28 cellular contexts compared by ENCODE assay signal in genomic region chr3:11323827-11324226, GRCh38. TPM values are rescaled to one million over a fixed set of nuclear protein-coding genes. Genes with fewer than 3 reads are reported as not detected.
DNase-seq lines count a peak whose midpoint lies in the region; ATAC-seq and TF ChIP-seq lines count a peak whose summit lies in the region.
"Had no signal": no experiment of that assay in that cellular context is flagged by ENCODE, and none has a peak within 500 bp of the region (broad histone marks: within the 10 kb centered on the region; RNA-seq: fewer than 3 reads in every experiment).

No MANE protein-coding gene starts in this region.

- H3K36me3 ChIP-seq in adipocyte (ENCODE audit: control insufficient read depth, insufficient read depth, low read length, severe bottlenecking) (peaks cover 40% of the 10 kb centered on the region), esophagus muscularis mucosa (peaks cover 18 to 78% (median 48%) of the 10 kb centered on the region in 4 donors), thoracic aorta (peaks cover 26% of the 10 kb centered on the region), SK-N-SH (replicated peaks in 1 of 2; ENCODE audit: control insufficient read depth in 1 of 2, insufficient read depth in 2 of 2, low read length in 1 of 2) (peaks cover 31 to 53% of the 10 kb centered on the region in 2 experiments)

- H3K27ac ChIP-seq in esophagus muscularis mucosa (replicated peaks in 1 of 4) (peak overlapping the region; percentile 11 to 54 (median 33)), thoracic aorta (peak overlapping the region; percentile 51 to 70), SK-N-SH (ENCODE audit: low read depth in 2 of 2, low read length in 1 of 2) (no peak overlapping the region)
- H3K27ac ChIP-seq: body of pancreas, left ventricle myocardium inferior, parathyroid adenoma, PC-9, right lobe of liver had no signal

- DNase-seq in adipocyte (ENCODE audit: low read depth) (peak; percentile 35), esophagus muscularis mucosa (ENCODE audit: extremely low spot score) (no peak), inferior parietal cortex (ENCODE audit: extremely low spot score) (peak; percentile 52), thoracic aorta (ENCODE audit: low spot score) (no peak), NCI-H2029 treated with DMSO at 0.1 percent for 48 hours (lab: John Stamatoyannopoulos, UW) (no peak), SK-N-SH (no peak)
- DNase-seq in activated CD4-positive, alpha-beta memory T cell treated with anti-CD3 and anti-CD28 coated beads, Interleukin-2, amount 10 ng/mL, durations not matched to agents 7 days and 5 days: no peak
- DNase-seq: activated CD4-positive, alpha-beta T cell treated with anti-CD3 and anti-CD28 coated beads, Interleukin-2, amount 50 U/mL, for 1 hour; body of pancreas; effector memory CD4-positive, alpha-beta T cell; heart right ventricle; KBM-7; left ventricle myocardium inferior; MG63; NCI-H1417 treated with DMSO at 0.1 percent for 48 hours; NCI-H2107; PC-9; right lobe of liver; SHP77; stimulated activated naive CD4-positive, alpha-beta T cell treated with Interleukin-2 at 50 U/mL for 16 hours; T-helper 9 cell; transverse colon had no signal

- WGBS in esophagus muscularis mucosa: 63% methylated on average over 3 of the region's 3 CpGs
- WGBS in SK-N-SH (ENCODE audit: low lambda C conversion rate): 82% methylated on average over 3 of the region's 3 CpGs

- no peak for TF ChIP-seq POLR2A in esophagus muscularis mucosa (IDR thresholded peaks at IDR 0.05; ENCODE audit: low read depth)

- CTCF ChIA-PET in activated CD4-positive, alpha-beta memory T cell treated with anti-CD3 and anti-CD28 coated beads, Interleukin-2, amount 10 ng/mL, durations not matched to agents 7 days and 5 days (lab: Charles Lee): interaction anchor here (2.5 kb wide), 1 partner anchor 11 kb away, joined by 7 read pairs; no protein-coding TSS in a partner anchor
- CTCF ChIA-PET in SK-N-SH (lab: Yijun Ruan, JAX): interaction anchor here (1.1 to 5.8 kb wide), 2 partner anchors 11 to 264 kb away, joined by 4 to 38 read pairs; no protein-coding TSS in a partner anchor

- intact Hi-C loops in esophagus muscularis mucosa (cut with DNase I): loop anchor here (10.0 kb wide), 1 partner anchor 89 kb away; no protein-coding TSS in a partner anchor

- H3K9me3 ChIP-seq in adipocyte (ENCODE audit: control insufficient read depth, low read length): no peaks in the 10 kb centered on the region
- no peaks in the 10 kb centered on the region for H3K9me3 ChIP-seq in esophagus muscularis mucosa
- no peaks in the 10 kb centered on the region for H3K9me3 ChIP-seq in thoracic aorta
- no peaks in the 10 kb centered on the region for H3K9me3 ChIP-seq in SK-N-SH
- H3K9me3 ChIP-seq: body of pancreas, heart right ventricle, left ventricle myocardium inferior, MG63, right lobe of liver, transverse colon had no signal

- no peak for ATAC-seq in thoracic aorta (ENCODE audit: insufficient number of reproducible peaks, low FRiP score, low read depth)
- ATAC-seq in activated CD4-positive, CD25-positive, alpha-beta regulatory T cell treated with anti-CD3 and anti-CD28 coated beads, Interleukin-2, amount 50 U/mL, for 24 hours: no peak
- ATAC-seq: body of pancreas; heart right ventricle; natural killer cell treated with Interleukin-12 subunit alpha and Interleukin-12 subunit beta and Interleukin-15 and Interleukin-18, amount 100 ng/mL, for 72 hours; right lobe of liver had no signal

- H3K4me2 ChIP-seq in SK-N-SH: no peak overlapping the region
- H3K4me2 ChIP-seq: PC-9 had no signal

- H2AFZ ChIP-seq in SK-N-SH (ENCODE audit: low read depth): no peak overlapping the region
- H2AFZ ChIP-seq: parathyroid adenoma, PC-9 had no signal

- H3K9me3 Mint-ChIP-seq in activated CD4-positive, alpha-beta memory T cell treated with anti-CD3 and anti-CD28 coated beads, Interleukin-2, amount 10 ng/mL, durations not matched to agents 7 days and 5 days: no peaks in the 10 kb centered on the region
- H3K9me3 Mint-ChIP-seq: mesothelial cell of epicardium; natural killer cell treated with Interleukin-12 subunit alpha and Interleukin-12 subunit beta and Interleukin-15 and Interleukin-18, amount 100 ng/mL, for 72 hours had no signal

- no peak overlapping the region for H3K4me3 Mint-ChIP-seq in activated CD4-positive, alpha-beta memory T cell treated with anti-CD3 and anti-CD28 coated beads, Interleukin-2, amount 10 ng/mL, durations not matched to agents 7 days and 5 days
- H3K4me3 Mint-ChIP-seq: activated naive CD8-positive, alpha-beta T cell; B cell; mesothelial cell of epicardium; natural killer cell treated with Interleukin-12 subunit alpha and Interleukin-12 subunit beta and Interleukin-15 and Interleukin-18, amount 100 ng/mL, for 72 hours had no signal

- POLR2A ChIA-PET in activated CD4-positive, alpha-beta memory T cell treated with anti-CD3 and anti-CD28 coated beads, Interleukin-2, amount 10 ng/mL, durations not matched to agents 7 days and 5 days (lab: Charles Lee): no interaction called here
- POLR2A ChIA-PET in SK-N-SH (lab: Yijun Ruan, JAX): no interaction called here

- H3K4me1 Mint-ChIP-seq in activated CD4-positive, alpha-beta memory T cell treated with anti-CD3 and anti-CD28 coated beads, Interleukin-2, amount 10 ng/mL, durations not matched to agents 7 days and 5 days: no peaks in the 10 kb centered on the region
- H3K4me1 Mint-ChIP-seq: B cell, mesothelial cell of epicardium had no signal

- peaks cover 42% of the 10 kb centered on the region for H3K36me3 Mint-ChIP-seq in activated CD4-positive, alpha-beta memory T cell treated with anti-CD3 and anti-CD28 coated beads, Interleukin-2, amount 10 ng/mL, durations not matched to agents 7 days and 5 days (ENCODE audit: low read depth)

- TF ChIP-seq EP300 in esophagus muscularis mucosa (IDR thresholded peaks at IDR 0.05) (no peak), SK-N-SH (IDR thresholded peaks at IDR 0.05; ENCODE audit: borderline replicate concordance in 1 of 2, low read depth in 1 of 2, low read length in 1 of 2) (no peak)

- H3K27me3 Mint-ChIP-seq in activated CD4-positive, alpha-beta memory T cell treated with anti-CD3 and anti-CD28 coated beads, Interleukin-2, amount 10 ng/mL, durations not matched to agents 7 days and 5 days: no peaks in the 10 kb centered on the region
- H3K27me3 Mint-ChIP-seq: activated naive CD8-positive, alpha-beta T cell; B cell; natural killer cell treated with Interleukin-12 subunit alpha and Interleukin-12 subunit beta and Interleukin-15 and Interleukin-18, amount 100 ng/mL, for 72 hours had no signal

- H3K4me3 ChIP-seq in adipocyte (ENCODE audit: low read length) (peak overlapping the region; percentile 40), esophagus muscularis mucosa (no peak overlapping the region), thoracic aorta (peak overlapping the region; percentile 40), SK-N-SH (ENCODE audit: low read depth in 2 of 2, low read length in 1 of 2) (no peak overlapping the region)
- H3K4me3 ChIP-seq: body of pancreas, heart right ventricle, left ventricle myocardium inferior, MG63, PC-9, right lobe of liver, transverse colon had no signal

- no peak overlapping the region for H3K27ac Mint-ChIP-seq in activated CD4-positive, alpha-beta memory T cell treated with anti-CD3 and anti-CD28 coated beads, Interleukin-2, amount 10 ng/mL, durations not matched to agents 7 days and 5 days
- H3K27ac Mint-ChIP-seq: activated naive CD8-positive, alpha-beta T cell; B cell; mesothelial cell of epicardium; natural killer cell treated with Interleukin-12 subunit alpha and Interleukin-12 subunit beta and Interleukin-15 and Interleukin-18, amount 100 ng/mL, for 72 hours had no signal

- H3K27me3 ChIP-seq in adipocyte (replicated peaks; ENCODE audit: control insufficient read depth, insufficient read depth, low read length): no peaks in the 10 kb centered on the region
- H3K27me3 ChIP-seq in esophagus muscularis mucosa: no peaks in the 10 kb centered on the region
- no peaks in the 10 kb centered on the region for H3K27me3 ChIP-seq in thoracic aorta (replicated peaks; ENCODE audit: insufficient read depth)
- H3K27me3 ChIP-seq in SK-N-SH (ENCODE audit: insufficient read depth): no peaks in the 10 kb centered on the region
- H3K27me3 ChIP-seq: body of pancreas, heart right ventricle, MG63, right lobe of liver, transverse colon had no signal

- H3K79me2 ChIP-seq in SK-N-SH (ENCODE audit: insufficient read depth): no peaks in the 10 kb centered on the region
- H3K79me2 ChIP-seq: parathyroid adenoma had no signal

- no peaks in the 10 kb centered on the region for H3K9me2 ChIP-seq in SK-N-SH

- no peak for TF ChIP-seq RAD21 in SK-N-SH (IDR thresholded peaks at IDR 0.05; ENCODE audit: low read length)

- no peaks in the 10 kb centered on the region for H4K20me1 ChIP-seq in SK-N-SH (ENCODE audit: insufficient read depth)

- peaks cover 19% of the 10 kb centered on the region for H3K4me1 ChIP-seq in adipocyte (ENCODE audit: control insufficient read depth, insufficient read depth, low read length)
- H3K4me1 ChIP-seq in esophagus muscularis mucosa: peaks cover 0 to 18% (median 8%) of the 10 kb centered on the region in 4 donors
- H3K4me1 ChIP-seq in thoracic aorta (ENCODE audit: control insufficient read depth in 1 of 2, low read depth in 2 of 2): peaks cover 6 to 19% of the 10 kb centered on the region in 2 donors
- peaks cover 0 to 3% of the 10 kb centered on the region in 2 experiments; a peak in 1 of 4 replicates for H3K4me1 ChIP-seq in SK-N-SH (ENCODE audit: control insufficient read depth in 1 of 2, insufficient read depth in 2 of 2, low read depth in 1 of 2, low read length in 1 of 2)
- H3K4me1 ChIP-seq: body of pancreas, heart right ventricle, left ventricle myocardium inferior, parathyroid adenoma, right lobe of liver had no signal

- peaks cover 13% of the 10 kb centered on the region for H3F3A ChIP-seq in SK-N-SH (replicated peaks; ENCODE audit: insufficient read depth)

- no peak for TF ChIP-seq CTCF in esophagus muscularis mucosa (IDR thresholded peaks at IDR 0.05)
- TF ChIP-seq CTCF in thoracic aorta (IDR thresholded peaks at IDR 0.05): no peak
- TF ChIP-seq CTCF in SK-N-SH (IDR thresholded peaks at IDR 0.05): no peak

- H3K9ac ChIP-seq in adipocyte (ENCODE audit: low read length) (peak overlapping the region; percentile 10), SK-N-SH (no peak overlapping the region)
- H3K9ac ChIP-seq: parathyroid adenoma had no signal

TF ChIP-seq in SK-N-SH, 30 proteins besides CTCF, POLR2A, EP300 and RAD21 (continues in another document):
- TF ChIP-seq FOSL2 (IDR thresholded peaks at IDR 0.05; ENCODE audit: borderline replicate concordance, low read depth): no peak
- TF ChIP-seq POLR2AphosphoS5 (IDR thresholded peaks at IDR 0.05; ENCODE audit: low read depth, low read length): no peak

RNA-seq across cellular contexts. Expression of gene ATG7, which starts 51.6 kb away (rescaled TPM):
- total RNA-seq in esophagus muscularis mucosa: 10 to 100 TPM; 20.6 to 50.4 (median 39.9) TPM
- total RNA-seq in thoracic aorta: 10 to 100 TPM; 56.6 to 88.3 TPM
- 10 to 100 TPM; 26.9 to 35.1 TPM for total RNA-seq in activated CD4-positive, alpha-beta memory T cell treated with anti-CD3 and anti-CD28 coated beads, Interleukin-2, amount 10 ng/mL, durations not matched to agents 7 days and 5 days
- 29.5 and 44.5 TPM in 2 replicates for polyA plus RNA-seq in SK-N-SH (2012; rRNA removed)
- 30.6 and 32.5 TPM in 2 replicates for polyA plus RNA-seq in SK-N-SH (2012; cell fraction: cytosol; rRNA removed)
- 56.7 and 62.5 TPM in 2 replicates for polyA plus RNA-seq in SK-N-SH (2012; cell fraction: nucleus; rRNA removed)

Comparison
In these comparisons a context has a peak if more than half of its experiments do, and no peak if none do; other contexts are left out.
1. DNase-seq: peak in adipocyte (single experiment) and inferior parietal cortex (single experiment); none in esophagus muscularis mucosa (single experiment), thoracic aorta (single experiment), NCI-H2029 treated with DMSO at 0.1 percent for 48 hours (single experiment), activated CD4-positive, alpha-beta memory T cell treated with anti-CD3 and anti-CD28 coated beads, Interleukin-2, amount 10 ng/mL, durations not matched to agents 7 days and 5 days (single experiment) and SK-N-SH (single experiment).
2. H3K4me3 ChIP-seq: peak in adipocyte (single experiment) and thoracic aorta (single experiment); none in esophagus muscularis mucosa (0 of 4) and SK-N-SH (0 of 2).
3. H3K27ac ChIP-seq: peak in esophagus muscularis mucosa (4 of 4) and thoracic aorta (2 of 2); none in SK-N-SH (0 of 2).